Comparison of ENCODE assay signal across 15 cellular contexts in the genomic region with DNA sequence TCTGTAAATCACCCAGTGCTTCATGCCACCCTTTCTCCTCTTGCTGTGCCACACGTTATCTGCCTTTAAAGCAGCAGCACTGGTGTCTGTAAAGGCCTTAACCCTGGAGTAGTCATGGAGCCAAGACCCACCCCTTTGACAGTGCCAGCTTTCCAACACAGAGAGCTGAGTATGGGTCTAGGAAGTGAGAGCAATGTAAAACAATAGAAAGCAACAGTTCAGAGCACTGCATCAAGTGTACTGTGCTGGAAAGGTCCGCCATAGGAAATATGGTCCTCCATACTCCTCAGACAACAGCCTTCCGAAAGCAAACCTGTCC.
DNase-seq lines count a peak whose midpoint lies in the region; ATAC-seq, FAIRE-seq and TF ChIP-seq lines count a peak whose summit lies in the region.
"Had no signal": no experiment of that assay in that cellular context is flagged by ENCODE, and none has a peak within 500 bp of the region (broad histone marks: within the 10 kb centered on the region; RNA-seq: fewer than 3 reads in every experiment).

No MANE protein-coding gene starts in this region.

- H2AFZ ChIP-seq in astrocyte (ENCODE audit: low read depth, low read length): no peak overlapping the region

- no peak overlapping the region for H3K27ac Mint-ChIP-seq in stimulated activated naive CD8-positive, alpha-beta T cell treated with anti-CD3 and anti-CD28 coated beads, Interleukin-15, Interleukin-2, amounts not matched to agents 100 ng/mL and 50 ng/mL, for 24 hours
- peak overlapping the region; percentile 62 for H3K27ac Mint-ChIP-seq in astrocyte (ENCODE audit: unreplicated experiment)

- no peak for FAIRE-seq in astrocyte (lab: Jason Lieb, UNC)
- FAIRE-seq: H1, RCC 7860 had no signal

- intact Hi-C loops in vagina (cut with DNase I) (no loop called here), mucosa of descending colon (cut with DNase I, micrococcal nuclease) (no loop called here)

- no peaks in the 10 kb centered on the region for H3K9me3 Mint-ChIP-seq in stimulated activated naive CD8-positive, alpha-beta T cell treated with anti-CD3 and anti-CD28 coated beads, Interleukin-15, Interleukin-2, amounts not matched to agents 100 ng/mL and 50 ng/mL, for 24 hours
- peaks cover 5% of the 10 kb centered on the region for H3K9me3 Mint-ChIP-seq in astrocyte (ENCODE audit: unreplicated experiment)

- H3K9me3 ChIP-seq in astrocyte (ENCODE audit: insufficient read depth, low read depth, low read length) (no peaks in the 10 kb centered on the region), mononuclear cell (ENCODE audit: low read depth, low read length) (no peaks in the 10 kb centered on the region), vagina (no peaks in the 10 kb centered on the region), mucosa of descending colon (no peaks in the 10 kb centered on the region)

- no peaks in the 10 kb centered on the region for H3K79me2 ChIP-seq in astrocyte (ENCODE audit: insufficient read depth, low read length)

- peaks cover 8% of the 10 kb centered on the region for H3K4me1 ChIP-seq in astrocyte (ENCODE audit: insufficient read depth, low read length)
- H3K4me1 ChIP-seq in mononuclear cell (ENCODE audit: insufficient read depth, low read length): peaks cover 21% of the 10 kb centered on the region
- H3K4me1 ChIP-seq in vagina: peaks cover 14% of the 10 kb centered on the region
- H3K4me1 ChIP-seq in mucosa of descending colon (ENCODE audit: low read depth): no peaks in the 10 kb centered on the region

- H3K36me3 ChIP-seq in astrocyte (ENCODE audit: insufficient read depth, low read length) (no peaks in the 10 kb centered on the region), vagina (no peaks in the 10 kb centered on the region), mucosa of descending colon (ENCODE audit: low read depth) (no peaks in the 10 kb centered on the region)

- H3K4me2 ChIP-seq in astrocyte (ENCODE audit: low read length): no peak overlapping the region
- H3K4me2 ChIP-seq: KMS-11 had no signal

- H3K27ac ChIP-seq in astrocyte (ENCODE audit: low read depth, low read length) (no peak overlapping the region), vagina (peak overlapping the region; percentile 59)
- H3K27ac ChIP-seq: KMS-11 had no signal

- TF ChIP-seq CTCF in astrocyte (IDR thresholded peaks at IDR 0.05; ENCODE audit: insufficient read depth, low read depth, low read length) (no peak), vagina (IDR thresholded peaks at IDR 0.05) (no peak), mucosa of descending colon (IDR thresholded peaks at IDR 0.05) (no peak)

- no peak for DNase-seq in stimulated activated naive CD8-positive, alpha-beta T cell treated with anti-CD3 and anti-CD28 coated beads, Interleukin-15, Interleukin-2, amounts not matched to agents 100 U/mL and 50 U/mL, for 24 hours
- DNase-seq in astrocyte (ENCODE audit: low read depth) (no peak), vagina (ENCODE audit: extremely low spot score in 2 of 2) (no peak), mucosa of descending colon (no peak), DMS 273 (lab: John Stamatoyannopoulos, UW; ENCODE audit: unreplicated experiment) (no peak)
- DNase-seq: AML-193, NCI-H1105, NCI-H1694 treated with DMSO at 0.1 percent for 48 hours, NCI-H774 had no signal

- H3K9ac ChIP-seq in astrocyte (ENCODE audit: low read length): no peak overlapping the region
- H3K9ac ChIP-seq: KMS-11 had no signal

- H3K27me3 ChIP-seq in astrocyte (ENCODE audit: insufficient read depth, low read length) (no peaks in the 10 kb centered on the region), mononuclear cell (ENCODE audit: insufficient read depth, low read length) (no peaks in the 10 kb centered on the region), vagina (no peaks in the 10 kb centered on the region)

- ATAC-seq in stimulated activated naive CD8-positive, alpha-beta T cell treated with anti-CD3 and anti-CD28 coated beads, Interleukin-15, Interleukin-2, amounts not matched to agents 100 U/mL and 50 U/mL, for 24 hours: no peak
- ATAC-seq in mucosa of descending colon (no peak), HG03521 (IDR thresholded peaks at IDR 0.05; ENCODE audit: unreplicated experiment) (no peak)

- no peaks in the 10 kb centered on the region for H3K36me3 Mint-ChIP-seq in stimulated activated naive CD8-positive, alpha-beta T cell treated with anti-CD3 and anti-CD28 coated beads, Interleukin-15, Interleukin-2, amounts not matched to agents 100 ng/mL and 50 ng/mL, for 24 hours (ENCODE audit: low read depth)
- no peaks in the 10 kb centered on the region for H3K36me3 Mint-ChIP-seq in astrocyte (ENCODE audit: low read depth, unreplicated experiment)

- H4K20me1 ChIP-seq in astrocyte (ENCODE audit: insufficient read depth, low read length): no peaks in the 10 kb centered on the region

- peaks cover 19% of the 10 kb centered on the region for H3K4me1 Mint-ChIP-seq in stimulated activated naive CD8-positive, alpha-beta T cell treated with anti-CD3 and anti-CD28 coated beads, Interleukin-15, Interleukin-2, amounts not matched to agents 100 ng/mL and 50 ng/mL, for 24 hours (ENCODE audit: low read depth)
- H3K4me1 Mint-ChIP-seq in astrocyte (ENCODE audit: low read depth, unreplicated experiment): peaks cover 18% of the 10 kb centered on the region

- H3K4me3 Mint-ChIP-seq in stimulated activated naive CD8-positive, alpha-beta T cell treated with anti-CD3 and anti-CD28 coated beads, Interleukin-15, Interleukin-2, amounts not matched to agents 100 ng/mL and 50 ng/mL, for 24 hours: peak overlapping the region; percentile 45
- H3K4me3 Mint-ChIP-seq in astrocyte (ENCODE audit: unreplicated experiment): no peak overlapping the region

- H3K4me3 ChIP-seq in astrocyte (ENCODE audit: insufficient read depth, low read depth, low read length) (no peak overlapping the region), mononuclear cell (ENCODE audit: low read length) (peak overlapping the region; percentile 40), vagina (no peak overlapping the region), mucosa of descending colon (no peak overlapping the region)

- TF ChIP-seq POLR2A in vagina (IDR thresholded peaks at IDR 0.05): no peak

- H3K27me3 Mint-ChIP-seq in stimulated activated naive CD8-positive, alpha-beta T cell treated with anti-CD3 and anti-CD28 coated beads, Interleukin-15, Interleukin-2, amounts not matched to agents 100 ng/mL and 50 ng/mL, for 24 hours: no peaks in the 10 kb centered on the region
- H3K27me3 Mint-ChIP-seq in astrocyte (ENCODE audit: low read depth, unreplicated experiment): peaks cover 21% of the 10 kb centered on the region
